ENCODE assay signal across 14 cellular contexts in genomic region chr10:119269737-119270136, GRCh38.
DNase-seq lines count a peak whose midpoint lies in the region; ATAC-seq and TF ChIP-seq lines count a peak whose summit lies in the region.
"Had no signal": no experiment of that assay in that cellular context is flagged by ENCODE, and none has a peak within 500 bp of the region (broad histone marks: within the 10 kb centered on the region; RNA-seq: fewer than 3 reads in every experiment).

No MANE protein-coding gene starts in this region.

- no peaks in the 10 kb centered on the region for H3K27me3 Mint-ChIP-seq in T-helper 1 cell treated with Interleukin-12 subunit alpha and Interleukin-12 subunit beta and Interleukin-4 antibody, amounts not matched to agents 30 μg/mL and 1 μg/mL, for 36 hours (ENCODE audit: low read depth)
- H3K27me3 Mint-ChIP-seq in activated CD4-positive, alpha-beta memory T cell treated with anti-CD3 and anti-CD28 coated beads, Interleukin-2, amount 10 ng/mL, durations not matched to agents 7 days and 5 days = no peaks in the 10 kb centered on the region
- peaks cover 11 to 39% (median 28%) of the 10 kb centered on the region in 3 donors for H3K27me3 Mint-ChIP-seq in immature natural killer cell (ENCODE audit: low read depth in 3 of 3)
- H3K27me3 Mint-ChIP-seq in stimulated activated naive B cell treated with anti-CD40 and anti-IgM and Interleukin-4, amounts not matched to agents 10 μg/mL and 1 μg/mL and 100 μg/mL, for 72 hours = no peaks in the 10 kb centered on the region

- no peak for TF ChIP-seq CTCF in omental fat pad (IDR thresholded peaks at IDR 0.05)

- ATAC-seq in stimulated activated naive B cell treated with anti-CD40 and anti-IgM and Interleukin-4, amounts not matched to agents 10 μg/mL and 1 μg/mL and 100 μg/mL, for 72 hours (replicated peaks) = no peak
- ATAC-seq in HG03442 (IDR thresholded peaks at IDR 0.05; ENCODE audit: unreplicated experiment) = no peak
- no peak for ATAC-seq in omental fat pad (ENCODE audit: low FRiP score)
- ATAC-seq: left colon had no signal

- CTCF ChIA-PET in activated CD4-positive, alpha-beta memory T cell treated with anti-CD3 and anti-CD28 coated beads, Interleukin-2, amount 10 ng/mL, durations not matched to agents 7 days and 5 days (lab: Charles Lee) = interaction anchor here (0.8 to 2.9 kb wide), 4 partner anchors 14 to 63 kb away, joined by 3 to 26 read pairs (median 5); no protein-coding TSS in a partner anchor

- peak overlapping the region; percentile 60 for H3K4me3 Mint-ChIP-seq in T-helper 1 cell treated with Interleukin-12 subunit alpha and Interleukin-12 subunit beta and Interleukin-4 antibody, amounts not matched to agents 30 μg/mL and 1 μg/mL, for 36 hours
- H3K4me3 Mint-ChIP-seq in activated CD4-positive, alpha-beta memory T cell treated with anti-CD3 and anti-CD28 coated beads, Interleukin-2, amount 10 ng/mL, durations not matched to agents 7 days and 5 days = no peak overlapping the region
- H3K4me3 Mint-ChIP-seq in immature natural killer cell = peak overlapping the region; percentile 80 to 88 (median 81)
- peak overlapping the region; percentile 31 to 53 for H3K4me3 Mint-ChIP-seq in stimulated activated naive B cell treated with anti-CD40 and anti-IgM and Interleukin-4, amounts not matched to agents 10 μg/mL and 1 μg/mL and 100 μg/mL, for 72 hours
- H3K4me3 Mint-ChIP-seq: H9 had no signal

- POLR2A ChIA-PET in activated CD4-positive, alpha-beta memory T cell treated with anti-CD3 and anti-CD28 coated beads, Interleukin-2, amount 10 ng/mL, durations not matched to agents 7 days and 5 days (lab: Charles Lee) = interaction anchor here (1.4 to 8.2 kb wide), 6 partner anchors 10 to 138 kb away, joined by 3 to 69 read pairs (median 18); partner anchors contain the start of gene GRK5

- no peaks in the 10 kb centered on the region for H3K9me3 Mint-ChIP-seq in T-helper 1 cell treated with Interleukin-12 subunit alpha and Interleukin-12 subunit beta and Interleukin-4 antibody, amounts not matched to agents 30 μg/mL and 1 μg/mL, for 36 hours
- H3K9me3 Mint-ChIP-seq in activated CD4-positive, alpha-beta memory T cell treated with anti-CD3 and anti-CD28 coated beads, Interleukin-2, amount 10 ng/mL, durations not matched to agents 7 days and 5 days = no peaks in the 10 kb centered on the region
- no peaks in the 10 kb centered on the region for H3K9me3 Mint-ChIP-seq in immature natural killer cell
- H3K9me3 Mint-ChIP-seq in stimulated activated naive B cell treated with anti-CD40 and anti-IgM and Interleukin-4, amounts not matched to agents 10 μg/mL and 1 μg/mL and 100 μg/mL, for 72 hours = no peaks in the 10 kb centered on the region
- H3K9me3 Mint-ChIP-seq: H9 had no signal

- peaks cover 22% of the 10 kb centered on the region for H3K36me3 Mint-ChIP-seq in T-helper 1 cell treated with Interleukin-12 subunit alpha and Interleukin-12 subunit beta and Interleukin-4 antibody, amounts not matched to agents 30 μg/mL and 1 μg/mL, for 36 hours (ENCODE audit: low read depth)
- peaks cover 11% of the 10 kb centered on the region for H3K36me3 Mint-ChIP-seq in activated CD4-positive, alpha-beta memory T cell treated with anti-CD3 and anti-CD28 coated beads, Interleukin-2, amount 10 ng/mL, durations not matched to agents 7 days and 5 days (ENCODE audit: low read depth)
- H3K36me3 Mint-ChIP-seq in immature natural killer cell = peaks cover 0 to 11% (median 0%) of the 10 kb centered on the region in 3 donors
- peaks cover 2 to 7% of the 10 kb centered on the region in 2 donors for H3K36me3 Mint-ChIP-seq in stimulated activated naive B cell treated with anti-CD40 and anti-IgM and Interleukin-4, amounts not matched to agents 10 μg/mL and 1 μg/mL and 100 μg/mL, for 72 hours

- H3K27ac Mint-ChIP-seq in T-helper 1 cell treated with Interleukin-12 subunit alpha and Interleukin-12 subunit beta and Interleukin-4 antibody, amounts not matched to agents 30 μg/mL and 1 μg/mL, for 36 hours = peak overlapping the region; percentile 99
- peak overlapping the region; percentile 91 for H3K27ac Mint-ChIP-seq in activated CD4-positive, alpha-beta memory T cell treated with anti-CD3 and anti-CD28 coated beads, Interleukin-2, amount 10 ng/mL, durations not matched to agents 7 days and 5 days
- H3K27ac Mint-ChIP-seq in immature natural killer cell = peak overlapping the region; percentile 98 to 100 (median 100)
- H3K27ac Mint-ChIP-seq in stimulated activated naive B cell treated with anti-CD40 and anti-IgM and Interleukin-4, amounts not matched to agents 10 μg/mL and 1 μg/mL and 100 μg/mL, for 72 hours = peak overlapping the region; percentile 98

- no peak for DNase-seq in T-helper 1 cell
- DNase-seq in activated CD4-positive, alpha-beta memory T cell treated with anti-CD3 and anti-CD28 coated beads, Interleukin-2, amount 10 ng/mL, durations not matched to agents 7 days and 5 days = no peak
- DNase-seq in immature natural killer cell = no peak
- DNase-seq in stimulated activated naive B cell treated with anti-CD40 and anti-IgM and Interleukin-4, amounts not matched to agents 10 μg/mL and 1 μg/mL and 100 μg/mL, for 72 hours = no peak
- DNase-seq in omental fat pad (ENCODE audit: low spot score) = no peak
- DNase-seq in SW480 (ENCODE audit: low spot score) = no peak
- DNase-seq: adrenal gland, H9, left colon, NCI-H1694 treated with DMSO at 0.1 percent for 48 hours, NCI-H774, SJCRH30 had no signal

- peaks cover 64% of the 10 kb centered on the region for H3K4me1 Mint-ChIP-seq in T-helper 1 cell treated with Interleukin-12 subunit alpha and Interleukin-12 subunit beta and Interleukin-4 antibody, amounts not matched to agents 30 μg/mL and 1 μg/mL, for 36 hours (ENCODE audit: low read depth)
- peaks cover 53% of the 10 kb centered on the region for H3K4me1 Mint-ChIP-seq in activated CD4-positive, alpha-beta memory T cell treated with anti-CD3 and anti-CD28 coated beads, Interleukin-2, amount 10 ng/mL, durations not matched to agents 7 days and 5 days
- peaks cover 76 to 79% of the 10 kb centered on the region in 2 donors for H3K4me1 Mint-ChIP-seq in immature natural killer cell
- H3K4me1 Mint-ChIP-seq in stimulated activated naive B cell treated with anti-CD40 and anti-IgM and Interleukin-4, amounts not matched to agents 10 μg/mL and 1 μg/mL and 100 μg/mL, for 72 hours = peaks cover 44 to 63% of the 10 kb centered on the region in 2 donors
